Comparison of ENCODE assay signal across 28 cellular contexts in genomic region chr4:184902550-184902949, GRCh38.
"Had no signal": no experiment of that assay in that cellular context is flagged by ENCODE, and none has a peak within 500 bp of the region (broad histone marks: within the 10 kb centered on the region; RNA-seq: fewer than 3 reads in every experiment).

No MANE protein-coding gene starts in this region.

- H3K4me1 ChIP-seq: neural progenitor cell, parathyroid adenoma, psoas muscle, tibial artery, transverse colon, upper lobe of right lung, uterus had no signal

- DNase-seq: natural killer cell; occipital lobe; ovary; posterior cingulate gyrus; psoas muscle; right cardiac atrium; spleen; stimulated activated CD4-positive, alpha-beta T cell treated with anti-CD3 and anti-CD28 coated beads, Interleukin-12 subunit alpha, Interleukin-12 subunit beta, amount 100 ng/mL, for 4 hours; stimulated activated CD4-positive, alpha-beta T cell treated with anti-CD3 and anti-CD28 coated beads, Interleukin-1b, Interleukin-23, amount 100 ng/mL, for 48 hours; stimulated activated CD4-positive, alpha-beta T cell treated with anti-CD3 and anti-CD28 coated beads, Interleukin-4, amount 100 ng/mL, for 1 hour; stimulated activated CD4-positive, alpha-beta T cell treated with anti-CD3 and anti-CD28 coated beads, Interleukin-4, amount 100 ng/mL, for 4 hours; stimulated activated CD8-positive, alpha-beta memory T cell treated with anti-CD3 and anti-CD28 coated beads, Interleukin-4, amount 100 ng/mL, for 48 hours; stimulated activated naive CD4-positive, alpha-beta T cell; stimulated activated naive CD8-positive, alpha-beta T cell treated with anti-CD3 and anti-CD28 coated beads, Interleukin-15, amount 100 ng/mL, for 72 hours; stimulated activated naive CD8-positive, alpha-beta T cell treated with anti-CD3 and anti-CD28 coated beads, Interleukin-15, Interleukin-2, amounts not matched to agents 100 U/mL and 50 U/mL, for 24 hours; substantia nigra; testis; tibial artery; transverse colon; upper lobe of right lung; uterus had no signal

- H3K9me3 ChIP-seq: ovary, psoas muscle, spleen, suprapubic skin, testis, tibial artery, transverse colon, upper lobe of right lung, uterus had no signal

- H3K27me3 ChIP-seq: neural progenitor cell, ovary, suprapubic skin, testis, tibial artery, transverse colon, upper lobe of right lung, uterus had no signal

- H3K9ac ChIP-seq: neural progenitor cell, parathyroid adenoma had no signal

- ATAC-seq: natural killer cell; psoas muscle; right cardiac atrium; sciatic nerve; stimulated activated memory B cell treated with anti-CD40 and anti-IgM and Interleukin-4, amounts not matched to agents 10 μg/mL and 1 μg/mL and 100 μg/mL, for 72 hours; stimulated activated naive CD8-positive, alpha-beta T cell treated with anti-CD3 and anti-CD28 coated beads, Interleukin-15, amount 100 ng/mL, for 72 hours; stimulated activated naive CD8-positive, alpha-beta T cell treated with anti-CD3 and anti-CD28 coated beads, Interleukin-15, Interleukin-2, amounts not matched to agents 100 U/mL and 50 U/mL, for 24 hours; upper lobe of right lung had no signal

- H3K27ac ChIP-seq: neural progenitor cell, ovary, parathyroid adenoma, psoas muscle, skin epidermis, spleen, suprapubic skin, testis, tibial artery, transverse colon, upper lobe of right lung, uterus had no signal

- H3K4me3 ChIP-seq: neural progenitor cell, ovary, psoas muscle, skin epidermis, smooth muscle cell, spleen, suprapubic skin, testis, tibial artery, transverse colon, upper lobe of right lung, uterus had no signal

- H3K36me3 ChIP-seq: neural progenitor cell, ovary, spleen, suprapubic skin, tibial artery, transverse colon, upper lobe of right lung, uterus had no signal
